Comparison of ENCODE assay signal across 21 cellular contexts in genomic region chr19:13960863-13961784, GRCh38. TPM values are rescaled to one million over a fixed set of nuclear protein-coding genes. Genes with fewer than 3 reads are reported as not detected.
DNase-seq lines count a peak whose midpoint lies in the region; ATAC-seq, FAIRE-seq and TF ChIP-seq lines count a peak whose summit lies in the region.
"Had no signal": no experiment of that assay in that cellular context is flagged by ENCODE, and none has a peak within 500 bp of the region (broad histone marks: within the 10 kb centered on the region; RNA-seq: fewer than 3 reads in every experiment).

No MANE protein-coding gene starts in this region.

- H3K4me3 ChIP-seq in A673 (ENCODE audit: low read depth, low read length, poor library complexity, severe bottlenecking) (no peak overlapping the region), HepG2 (replicated peaks in 1 of 3; ENCODE audit: insufficient read depth in 1 of 3, low read depth in 2 of 3, low read length in 3 of 3) (no peak overlapping the region)
- H3K4me3 ChIP-seq: body of pancreas, left ventricle myocardium inferior, pancreas had no signal

- H3K4me1 ChIP-seq in A673 (ENCODE audit: insufficient read depth, low read length, poor library complexity, severe bottlenecking) (no peaks in the 10 kb centered on the region), HepG2 (ENCODE audit: insufficient read depth, low read length) (no peaks in the 10 kb centered on the region)
- H3K4me1 ChIP-seq: body of pancreas, pancreas had no signal

- no peaks in the 10 kb centered on the region for H4K20me1 ChIP-seq in HepG2 (ENCODE audit: insufficient read depth, low read length)

- no peaks in the 10 kb centered on the region for H3K79me2 ChIP-seq in HepG2 (ENCODE audit: insufficient read depth, low read length)

- H3K4me2 ChIP-seq in HepG2 (ENCODE audit: low read depth, low read length) = no peak overlapping the region

- DNase-seq in A673 (ENCODE audit: low spot score) (no peak), GM12891 (ENCODE audit: insufficient read length, low spot score) (no peak), chondrocyte (ENCODE audit: low spot score) (no peak), HepG2 (ENCODE audit: low spot score) (no peak), NCI-H446 (lab: John Stamatoyannopoulos, UW) (no peak), GM10248 (ENCODE audit: extremely low spot score) (no peak), Ammon's horn (ENCODE audit: low spot score) (no peak)
- DNase-seq: body of pancreas; erythroblast; left ventricle myocardium inferior; NCI-H1105; NCI-H2107; NCI-H526; stimulated activated CD4-positive, alpha-beta T cell treated with anti-CD3 and anti-CD28 coated beads, Interleukin-1b, Interleukin-23, amount 100 ng/mL, for 48 hours; T1000 had no signal

- intact Hi-C loops in A673 (cut with micrococcal nuclease; ENCODE audit: unreplicated experiment) (no loop called here), HepG2 (cut with micrococcal nuclease; ENCODE audit: unreplicated experiment) (no loop called here)

- H3K36me3 Mint-ChIP-seq in chondrocyte (ENCODE audit: low read depth) = peaks cover 14% of the 10 kb centered on the region
- H3K36me3 Mint-ChIP-seq: activated naive CD8-positive, alpha-beta T cell had no signal

- BruUV-seq in A673 (replicated peaks; lab: Mats Ljungman, UMichigan) = no TSS peak
- no TSS peak for BruUV-seq in HepG2 (replicated peaks; lab: Mats Ljungman, UMichigan)

- ATAC-seq in HepG2 = no peak; the same call in 2 of the 3 replicates
- ATAC-seq in HG03280 (IDR thresholded peaks at IDR 0.05; ENCODE audit: unreplicated experiment) = no peak
- ATAC-seq: body of pancreas had no signal

- H3K27me3 ChIP-seq in A673 (replicated peaks; ENCODE audit: insufficient read depth, low read depth, low read length, poor library complexity) (no peaks in the 10 kb centered on the region), HepG2 (ENCODE audit: control insufficient read depth in 1 of 2, insufficient read depth in 2 of 2, low read length in 2 of 2) (no peaks in the 10 kb centered on the region)
- H3K27me3 ChIP-seq: body of pancreas, pancreas had no signal

- H3K36me3 ChIP-seq in A673 (ENCODE audit: insufficient read depth, low read length, poor library complexity, severe bottlenecking) (peaks cover 50% of the 10 kb centered on the region), HepG2 (replicated peaks in 1 of 2; ENCODE audit: control insufficient read depth in 1 of 2, insufficient read depth in 2 of 2, low read length in 2 of 2) (peaks cover 17 to 39% of the 10 kb centered on the region in 2 experiments; a peak in 4 of 5 replicates)

- H3K4me3 Mint-ChIP-seq in chondrocyte (ENCODE audit: unreplicated experiment) = no peak overlapping the region
- H3K4me3 Mint-ChIP-seq: activated naive CD8-positive, alpha-beta T cell had no signal

- TF ChIP-seq CTCF in A673 (conservative IDR thresholded peaks at IDR 0.05; ENCODE audit: low read depth, low read length) (peak; percentile 35; the same call in 1 of the 2 replicates), chondrocyte (IDR thresholded peaks at IDR 0.05) (peak; percentile 15), HepG2 (CRISPR knock-in tag; IDR thresholded peaks at IDR 0.05) (no peak), GM10248 (IDR thresholded peaks at IDR 0.05; ENCODE audit: control extremely low read depth, extremely low read depth, low read depth, missing control alignments) (no peak)

- POLR2A ChIA-PET in A673 (lab: Charles Lee; ENCODE audit: low non-redundant PET) = no interaction called here
- POLR2A ChIA-PET in HepG2 (lab: Yijun Ruan, JAX) = interaction anchor here (0.9 kb wide), 1 partner anchor 71 kb away, joined by 3 read pairs; the partner anchor contains the start of gene IL27RA
- POLR2A ChIA-PET in GM10248 (lab: Yijun Ruan, JAX) = no interaction called here

- H3K9ac ChIP-seq in HepG2 (ENCODE audit: insufficient read depth, low read depth, low read length) = no peak overlapping the region

- FAIRE-seq in GM12891 (lab: Jason Lieb, UNC) (no peak), HepG2 (lab: Jason Lieb, UNC) (no peak)
- FAIRE-seq: D721Med, HTR-8/SVneo, pancreas, urothelium cell line had no signal

- in situ Hi-C loops in HepG2 (cut with HindIII; ENCODE audit: extremely low pct_ligation_motif_present, low pct_unique_long_range_greater_than_20kb) = no loop called here

- 94% methylated on average over 18 of the region's 39 CpGs for WGBS in HepG2 (ENCODE audit: low lambda C conversion rate)

- no peak for TF ChIP-seq RAD21 in HepG2 (CRISPR knock-in tag; IDR thresholded peaks at IDR 0.05)

- peaks cover 2% of the 10 kb centered on the region for H3K4me1 Mint-ChIP-seq in chondrocyte (ENCODE audit: low read depth)

- CTCF ChIA-PET in A673 (lab: Charles Lee) = interaction anchor here (0.6 to 1.2 kb wide), 4 partner anchors 16 to 387 kb away, joined by 3 to 5 read pairs (median 3); partner anchors contain the start of gene ZSWIM4
- CTCF ChIA-PET in HepG2 (lab: Yijun Ruan, JAX; ENCODE audit: low intra/inter-chr PET ratio, low total read pairs) = no interaction called here
- CTCF ChIA-PET in GM10248 (lab: Yijun Ruan, JAX) = interaction anchor here (1.0 to 1.5 kb wide), 5 partner anchors 7 to 31 kb away, joined by 3 to 4 read pairs (median 3); no protein-coding TSS in a partner anchor

- H3K27ac ChIP-seq in A673 (ENCODE audit: low read depth, low read length, poor library complexity, severe bottlenecking) (peak overlapping the region; percentile 19), HepG2 (ENCODE audit: extremely low read length, insufficient read depth, low read length) (no peak overlapping the region)
- H3K27ac ChIP-seq: body of pancreas, left ventricle myocardium inferior, pancreas had no signal

- H3K9me3 ChIP-seq in A673 (ENCODE audit: low read depth, low read length, poor library complexity, severe bottlenecking) = no peaks in the 10 kb centered on the region
- no peaks in the 10 kb centered on the region for H3K9me3 ChIP-seq in HepG2 (ENCODE audit: low read length)
- H3K9me3 ChIP-seq: body of pancreas, left ventricle myocardium inferior, pancreas had no signal

- H3K27me3 Mint-ChIP-seq in chondrocyte (ENCODE audit: low read depth) = no peaks in the 10 kb centered on the region
- H3K27me3 Mint-ChIP-seq: activated naive CD8-positive, alpha-beta T cell had no signal

- no peak overlapping the region for H3K27ac Mint-ChIP-seq in chondrocyte (ENCODE audit: unreplicated experiment)
- H3K27ac Mint-ChIP-seq: activated naive CD8-positive, alpha-beta T cell had no signal

- TF ChIP-seq EP300 in HepG2 (IDR thresholded peaks at IDR 0.05; ENCODE audit: low read depth in 2 of 2, low read length in 2 of 2) = no peak
- TF ChIP-seq EP300 in HepG2 (CRISPR knock-in tag; IDR thresholded peaks at IDR 0.05; ENCODE audit: borderline replicate concordance) = no peak

- no peak overlapping the region for H2AFZ ChIP-seq in HepG2 (ENCODE audit: low read length)

- TF ChIP-seq POLR2A in GM12891 (IDR thresholded peaks at IDR 0.05; ENCODE audit: low read depth, low read length) (no peak), HepG2 (IDR thresholded peaks at IDR 0.05; ENCODE audit: insufficient read depth in 1 of 2, low read depth in 2 of 2, low read length in 2 of 2) (no peak; a peak in 1 of 4 replicates)

- no peaks in the 10 kb centered on the region for H3K9me3 Mint-ChIP-seq in chondrocyte (ENCODE audit: low read depth)

RNA-seq across cellular contexts. Expression of gene DCAF15, which starts 8.8 kb away (rescaled TPM):
- total RNA-seq in A673 (2021) (62.4 and 65.4 TPM in 2 replicates), chondrocyte (20.7 to 21.5 TPM (median 21.0 TPM) in 3 replicates), HepG2 (2016; rRNA removed; fragmentation: Illumina TruSeq; extraction: Trizol) (8.5 and 14.0 TPM in 2 replicates)
- 30.0 TPM for polyA plus RNA-seq in GM12891 (2012; ENCODE audit: low read depth, missing spikeins)
- total RNA-seq in HepG2 (2016; cell fraction: cytosol; rRNA removed; fragmentation: Illumina TruSeq; extraction: Trizol; ENCODE audit: low read depth) = 11.3 and 12.1 TPM in 2 replicates
- 7.3 and 14.2 TPM in 2 replicates for total RNA-seq in HepG2 (2016; cell fraction: insoluble cytoplasmic fraction; rRNA removed; fragmentation: Illumina TruSeq; extraction: Trizol)
- 13.3 and 15.4 TPM in 2 replicates for total RNA-seq in HepG2 (2016; cell fraction: membrane; rRNA removed; fragmentation: Illumina TruSeq; extraction: Trizol)
- 12.9 and 17.6 TPM in 2 replicates for total RNA-seq in HepG2 (2016; cell fraction: nucleus; rRNA removed; fragmentation: Illumina TruSeq; extraction: Trizol)
- 13.5 and 13.6 TPM in 2 replicates for polyA plus RNA-seq in HepG2 (2011; rRNA removed)
- polyA plus RNA-seq in HepG2 (2011; cell fraction: cytosol; rRNA removed) = 5.9 and 10.2 TPM in 2 replicates
- 69.0 and 111 TPM in 2 replicates for polyA plus RNA-seq in HepG2 (2011; cell fraction: nucleus; rRNA removed)
- 9.5 and 10.5 TPM in 2 replicates for polyA plus RNA-seq in HepG2 (2012)
- 8.3 and 9.9 TPM in 2 replicates for polyA plus RNA-seq in HepG2 (2016; cell fraction: cytosol; fragmentation: Illumina TruSeq; extraction: Trizol; ENCODE audit: low read depth)
- 15.3 and 20.8 TPM in 2 replicates for polyA plus RNA-seq in HepG2 (2016; cell fraction: insoluble cytoplasmic fraction; fragmentation: Illumina TruSeq; extraction: Trizol; ENCODE audit: low read depth)
- polyA plus RNA-seq in HepG2 (2016; cell fraction: membrane; fragmentation: Illumina TruSeq; extraction: Trizol; ENCODE audit: low read depth) = 8.6 TPM in 2 replicates
- 52.7 and 54.2 TPM in 2 replicates for polyA plus RNA-seq in HepG2 (2016; cell fraction: nucleus; fragmentation: Illumina TruSeq; extraction: Trizol; ENCODE audit: insufficient read depth, low read depth)
- 18.8 and 26.1 TPM in 2 replicates for polyA minus RNA-seq in HepG2 (2011; rRNA and poly(A)+ RNA removed; ENCODE audit: low replicate concordance)
- polyA minus RNA-seq in HepG2 (2011; cell fraction: cytosol; rRNA and poly(A)+ RNA removed) = 6.5 and 8.8 TPM in 2 replicates
- polyA minus RNA-seq in HepG2 (2011; cell fraction: nucleus; rRNA and poly(A)+ RNA removed) = 12.1 and 15.6 TPM in 2 replicates

RNA-seq across cellular contexts. Expression of gene PODNL1, which starts 22.9 kb away (rescaled TPM):
- total RNA-seq in A673 (2021) = not detected in 2 replicates
- polyA plus RNA-seq in GM12891 (2012; ENCODE audit: low read depth, missing spikeins) = 0.08 TPM
- 5.7 to 8.9 TPM (median 8.7 TPM) in 3 replicates for total RNA-seq in chondrocyte
- total RNA-seq in HepG2 (2016; rRNA removed; fragmentation: Illumina TruSeq; extraction: Trizol) = not detected in 2 replicates
- not detected in 2 replicates for total RNA-seq in HepG2 (2016; cell fraction: cytosol; rRNA removed; fragmentation: Illumina TruSeq; extraction: Trizol; ENCODE audit: low read depth)
- not detected in 2 replicates for total RNA-seq in HepG2 (2016; cell fraction: insoluble cytoplasmic fraction; rRNA removed; fragmentation: Illumina TruSeq; extraction: Trizol)
- 0.17 TPM in 1 of 2 replicates, not detected in the other for total RNA-seq in HepG2 (2016; cell fraction: membrane; rRNA removed; fragmentation: Illumina TruSeq; extraction: Trizol)
- total RNA-seq in HepG2 (2016; cell fraction: nucleus; rRNA removed; fragmentation: Illumina TruSeq; extraction: Trizol) = not detected in 2 replicates
- polyA plus RNA-seq in HepG2 (2011; rRNA removed) = 0.18 TPM in 1 of 2 replicates, not detected in the other
- 0.15 TPM in 1 of 2 replicates, not detected in the other for polyA plus RNA-seq in HepG2 (2011; cell fraction: cytosol; rRNA removed)
- polyA plus RNA-seq in HepG2 (2011; cell fraction: nucleus; rRNA removed) = 0.26 TPM in 2 replicates
- 0.19 and 0.24 TPM in 2 replicates for polyA plus RNA-seq in HepG2 (2012)
- polyA plus RNA-seq in HepG2 (2016; cell fraction: cytosol; fragmentation: Illumina TruSeq; extraction: Trizol; ENCODE audit: low read depth) = not detected in 2 replicates
- not detected in 2 replicates for polyA plus RNA-seq in HepG2 (2016; cell fraction: insoluble cytoplasmic fraction; fragmentation: Illumina TruSeq; extraction: Trizol; ENCODE audit: low read depth)
- polyA plus RNA-seq in HepG2 (2016; cell fraction: membrane; fragmentation: Illumina TruSeq; extraction: Trizol; ENCODE audit: low read depth) = not detected in 2 replicates
- polyA plus RNA-seq in HepG2 (2016; cell fraction: nucleus; fragmentation: Illumina TruSeq; extraction: Trizol; ENCODE audit: insufficient read depth, low read depth) = not detected in 2 replicates
- polyA minus RNA-seq in HepG2 (2011; rRNA and poly(A)+ RNA removed; ENCODE audit: low replicate concordance) = 0.54 TPM in 1 of 2 replicates, not detected in the other
- polyA minus RNA-seq in HepG2 (2011; cell fraction: cytosol; rRNA and poly(A)+ RNA removed) = not detected in 2 replicates
- polyA minus RNA-seq in HepG2 (2011; cell fraction: nucleus; rRNA and poly(A)+ RNA removed) = not detected in 2 replicates

RNA-seq across cellular contexts. Expression of gene RFX1, which starts 45.0 kb away (rescaled TPM):
- total RNA-seq in A673 (2021) = 19.5 and 23.1 TPM in 2 replicates
- polyA plus RNA-seq in GM12891 (2012; ENCODE audit: low read depth, missing spikeins) = 3.4 TPM
- total RNA-seq in chondrocyte = 9.1 to 9.4 TPM (median 9.4 TPM) in 3 replicates
- total RNA-seq in HepG2 (2016; rRNA removed; fragmentation: Illumina TruSeq; extraction: Trizol) = 1.3 and 1.4 TPM in 2 replicates
- 0.62 and 1.0 TPM in 2 replicates for total RNA-seq in HepG2 (2016; cell fraction: cytosol; rRNA removed; fragmentation: Illumina TruSeq; extraction: Trizol; ENCODE audit: low read depth)
- 1.2 and 1.9 TPM in 2 replicates for total RNA-seq in HepG2 (2016; cell fraction: insoluble cytoplasmic fraction; rRNA removed; fragmentation: Illumina TruSeq; extraction: Trizol)
- total RNA-seq in HepG2 (2016; cell fraction: membrane; rRNA removed; fragmentation: Illumina TruSeq; extraction: Trizol) = 1.2 and 1.6 TPM in 2 replicates
- 2.1 and 2.3 TPM in 2 replicates for total RNA-seq in HepG2 (2016; cell fraction: nucleus; rRNA removed; fragmentation: Illumina TruSeq; extraction: Trizol)
- 0.56 and 1.1 TPM in 2 replicates for polyA plus RNA-seq in HepG2 (2011; rRNA removed)
- polyA plus RNA-seq in HepG2 (2011; cell fraction: cytosol; rRNA removed) = 0.14 and 0.17 TPM in 2 replicates
- polyA plus RNA-seq in HepG2 (2011; cell fraction: nucleus; rRNA removed) = 5.8 and 9.2 TPM in 2 replicates
- 2.1 and 3.0 TPM in 2 replicates for polyA plus RNA-seq in HepG2 (2012)
- 0.23 and 0.45 TPM in 2 replicates for polyA plus RNA-seq in HepG2 (2016; cell fraction: cytosol; fragmentation: Illumina TruSeq; extraction: Trizol; ENCODE audit: low read depth)
- polyA plus RNA-seq in HepG2 (2016; cell fraction: insoluble cytoplasmic fraction; fragmentation: Illumina TruSeq; extraction: Trizol; ENCODE audit: low read depth) = 1.9 and 3.5 TPM in 2 replicates
- polyA plus RNA-seq in HepG2 (2016; cell fraction: membrane; fragmentation: Illumina TruSeq; extraction: Trizol; ENCODE audit: low read depth) = 0.90 and 1.1 TPM in 2 replicates
- polyA plus RNA-seq in HepG2 (2016; cell fraction: nucleus; fragmentation: Illumina TruSeq; extraction: Trizol; ENCODE audit: insufficient read depth, low read depth) = 8.9 and 9.5 TPM in 2 replicates
- 1.2 and 1.4 TPM in 2 replicates for polyA minus RNA-seq in HepG2 (2011; rRNA and poly(A)+ RNA removed; ENCODE audit: low replicate concordance)
- polyA minus RNA-seq in HepG2 (2011; cell fraction: cytosol; rRNA and poly(A)+ RNA removed) = 1.5 and 2.4 TPM in 2 replicates
- polyA minus RNA-seq in HepG2 (2011; cell fraction: nucleus; rRNA and poly(A)+ RNA removed) = 1.1 and 3.0 TPM in 2 replicates

RNA-seq across cellular contexts. Expression of gene CC2D1A, which starts 55.1 kb away (rescaled TPM):
- total RNA-seq in A673 (2021) = 38.6 and 40.9 TPM in 2 replicates
- polyA plus RNA-seq in GM12891 (2012; ENCODE audit: low read depth, missing spikeins) = 11.5 TPM
- total RNA-seq in chondrocyte = 33.7 to 42.9 TPM (median 35.2 TPM) in 3 replicates
- 6.4 and 9.7 TPM in 2 replicates for total RNA-seq in HepG2 (2016; rRNA removed; fragmentation: Illumina TruSeq; extraction: Trizol)
- total RNA-seq in HepG2 (2016; cell fraction: cytosol; rRNA removed; fragmentation: Illumina TruSeq; extraction: Trizol; ENCODE audit: low read depth) = 5.0 and 5.7 TPM in 2 replicates
- 4.7 and 10.2 TPM in 2 replicates for total RNA-seq in HepG2 (2016; cell fraction: insoluble cytoplasmic fraction; rRNA removed; fragmentation: Illumina TruSeq; extraction: Trizol)
- total RNA-seq in HepG2 (2016; cell fraction: membrane; rRNA removed; fragmentation: Illumina TruSeq; extraction: Trizol) = 5.3 and 5.8 TPM in 2 replicates
- total RNA-seq in HepG2 (2016; cell fraction: nucleus; rRNA removed; fragmentation: Illumina TruSeq; extraction: Trizol) = 9.4 and 12.9 TPM in 2 replicates
- 11.5 and 17.0 TPM in 2 replicates for polyA plus RNA-seq in HepG2 (2011; rRNA removed)
- polyA plus RNA-seq in HepG2 (2011; cell fraction: cytosol; rRNA removed) = 4.6 and 5.8 TPM in 2 replicates
- polyA plus RNA-seq in HepG2 (2011; cell fraction: nucleus; rRNA removed) = 100 and 116 TPM in 2 replicates
- polyA plus RNA-seq in HepG2 (2012) = 16.4 and 23.4 TPM in 2 replicates
- polyA plus RNA-seq in HepG2 (2016; cell fraction: cytosol; fragmentation: Illumina TruSeq; extraction: Trizol; ENCODE audit: low read depth) = 1.2 and 1.8 TPM in 2 replicates
- polyA plus RNA-seq in HepG2 (2016; cell fraction: insoluble cytoplasmic fraction; fragmentation: Illumina TruSeq; extraction: Trizol; ENCODE audit: low read depth) = 9.0 and 11.9 TPM in 2 replicates
- 2.8 and 3.2 TPM in 2 replicates for polyA plus RNA-seq in HepG2 (2016; cell fraction: membrane; fragmentation: Illumina TruSeq; extraction: Trizol; ENCODE audit: low read depth)
- polyA plus RNA-seq in HepG2 (2016; cell fraction: nucleus; fragmentation: Illumina TruSeq; extraction: Trizol; ENCODE audit: insufficient read depth, low read depth) = 55.9 and 56.2 TPM in 2 replicates
- polyA minus RNA-seq in HepG2 (2011; rRNA and poly(A)+ RNA removed; ENCODE audit: low replicate concordance) = 13.2 and 19.3 TPM in 2 replicates
- 4.7 and 6.5 TPM in 2 replicates for polyA minus RNA-seq in HepG2 (2011; cell fraction: cytosol; rRNA and poly(A)+ RNA removed)
- polyA minus RNA-seq in HepG2 (2011; cell fraction: nucleus; rRNA and poly(A)+ RNA removed) = 20.1 and 21.6 TPM in 2 replicates

RNA-seq across cellular contexts. Expression of gene BRME1, which starts 55.2 kb away (rescaled TPM):
- total RNA-seq in A673 (2021) (3.2 and 4.0 TPM in 2 replicates), chondrocyte (2.9 to 3.5 TPM (median 3.0 TPM) in 3 replicates), HepG2 (2016; rRNA removed; fragmentation: Illumina TruSeq; extraction: Trizol) (0.84 and 1.5 TPM in 2 replicates)
- 0.56 TPM for polyA plus RNA-seq in GM12891 (2012; ENCODE audit: low read depth, missing spikeins)
- 0.35 and 0.40 TPM in 2 replicates for total RNA-seq in HepG2 (2016; cell fraction: cytosol; rRNA removed; fragmentation: Illumina TruSeq; extraction: Trizol; ENCODE audit: low read depth)
- 1.1 TPM in 2 replicates for total RNA-seq in HepG2 (2016; cell fraction: insoluble cytoplasmic fraction; rRNA removed; fragmentation: Illumina TruSeq; extraction: Trizol)
- total RNA-seq in HepG2 (2016; cell fraction: membrane; rRNA removed; fragmentation: Illumina TruSeq; extraction: Trizol) = 0.25 and 0.69 TPM in 2 replicates
- 1.2 and 1.3 TPM in 2 replicates for total RNA-seq in HepG2 (2016; cell fraction: nucleus; rRNA removed; fragmentation: Illumina TruSeq; extraction: Trizol)
- polyA plus RNA-seq in HepG2 (2011; rRNA removed) = 0.74 and 0.91 TPM in 2 replicates
- 0.55 and 0.72 TPM in 2 replicates for polyA plus RNA-seq in HepG2 (2011; cell fraction: cytosol; rRNA removed)
- polyA plus RNA-seq in HepG2 (2011; cell fraction: nucleus; rRNA removed) = 5.7 and 8.2 TPM in 2 replicates
- polyA plus RNA-seq in HepG2 (2012) = 1.3 and 1.8 TPM in 2 replicates
- polyA plus RNA-seq in HepG2 (2016; cell fraction: cytosol; fragmentation: Illumina TruSeq; extraction: Trizol; ENCODE audit: low read depth) = 0.09 TPM in 1 of 2 replicates, not detected in the other
- polyA plus RNA-seq in HepG2 (2016; cell fraction: insoluble cytoplasmic fraction; fragmentation: Illumina TruSeq; extraction: Trizol; ENCODE audit: low read depth) = 1.1 and 1.8 TPM in 2 replicates
- 0.23 and 0.31 TPM in 2 replicates for polyA plus RNA-seq in HepG2 (2016; cell fraction: membrane; fragmentation: Illumina TruSeq; extraction: Trizol; ENCODE audit: low read depth)
- 5.8 and 5.9 TPM in 2 replicates for polyA plus RNA-seq in HepG2 (2016; cell fraction: nucleus; fragmentation: Illumina TruSeq; extraction: Trizol; ENCODE audit: insufficient read depth, low read depth)
- 1.2 and 5.8 TPM in 2 replicates for polyA minus RNA-seq in HepG2 (2011; rRNA and poly(A)+ RNA removed; ENCODE audit: low replicate concordance)
- 1.3 TPM in 1 of 2 replicates, not detected in the other for polyA minus RNA-seq in HepG2 (2011; cell fraction: cytosol; rRNA and poly(A)+ RNA removed)
- polyA minus RNA-seq in HepG2 (2011; cell fraction: nucleus; rRNA and poly(A)+ RNA removed) = 2.2 and 2.4 TPM in 2 replicates

Comparison
In these comparisons a context has a peak if more than half of its experiments do, and no peak if none do; other contexts are left out.
1. CTCF ChIP-seq: peak in A673 (single experiment) and chondrocyte (single experiment); none in HepG2 (single experiment) and GM10248 (single experiment).